1 cellular context compared by ENCODE assay signal in genomic region chr10:110510086-110510485, GRCh38.
TF ChIP-seq lines count a peak whose summit lies in the region.

No MANE protein-coding gene starts in this region.

TF ChIP-seq in GM23338, 12 proteins besides CTCF, POLR2A, EP300 and RAD21:
- TF ChIP-seq ZNF462 (CRISPR knock-in tag; IDR thresholded peaks at IDR 0.05) = no peak
- no peak for TF ChIP-seq CREB1 (CRISPR knock-in tag; IDR thresholded peaks at IDR 0.05; ENCODE audit: low read depth)
- TF ChIP-seq EZH2phosphoT487 (IDR thresholded peaks at IDR 0.05; ENCODE audit: unreplicated experiment) = no peak
- no peak for TF ChIP-seq ZNF114 (CRISPR knock-in tag; IDR thresholded peaks at IDR 0.05)
- TF ChIP-seq STAT1 (IDR thresholded peaks at IDR 0.05; ENCODE audit: unreplicated experiment) = no peak
- TF ChIP-seq REST (IDR thresholded peaks at IDR 0.05; ENCODE audit: unreplicated experiment) = no peak
- no peak for TF ChIP-seq POLR2AphosphoS5 (IDR thresholded peaks at IDR 0.05; ENCODE audit: low read depth)
- no peak for TF ChIP-seq NANOG (IDR thresholded peaks at IDR 0.05; ENCODE audit: borderline replicate concordance)
- TF ChIP-seq EZH2 (IDR thresholded peaks at IDR 0.05; ENCODE audit: low read depth, unreplicated experiment) = no peak
